Comparison of ENCODE assay signal across 21 cellular contexts in the genomic region with DNA sequence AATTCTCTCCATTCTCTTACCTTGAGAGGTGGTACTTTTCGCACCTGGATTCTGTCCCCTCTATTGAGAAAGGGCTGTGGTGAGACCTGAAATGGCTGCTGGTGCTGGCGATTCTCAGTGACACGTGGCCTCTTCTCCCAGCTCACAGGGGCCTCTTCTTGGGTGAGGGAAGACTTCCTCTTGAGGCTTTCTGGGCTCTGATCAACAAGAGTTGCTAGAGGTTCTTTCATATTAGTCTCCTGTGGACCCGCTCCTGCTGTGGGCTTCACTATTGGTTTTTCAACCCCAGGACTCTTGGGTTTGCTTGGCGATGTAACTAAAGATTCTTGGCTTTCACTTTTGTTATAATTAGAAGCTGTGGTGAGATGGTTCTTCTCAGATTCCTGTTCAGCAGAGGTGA.
A peak's percentile ranks its signal among the peaks of the same experiment; 100 is the strongest.
DNase-seq lines count a peak whose midpoint lies in the region; ATAC-seq and TF ChIP-seq lines count a peak whose summit lies in the region.
"Had no signal": no experiment of that assay in that cellular context is flagged by ENCODE, and none has a peak within 500 bp of the region (broad histone marks: within the 10 kb centered on the region; RNA-seq: fewer than 3 reads in every experiment).

No MANE protein-coding gene starts in this region.

- H3K27ac ChIP-seq in HL-60 (replicated peaks): peak overlapping the region; percentile 55
- H3K27ac ChIP-seq: 22Rv1, C4-2B, left lung, SJSA1, tibial artery had no signal

- TF ChIP-seq CTCF in HL-60 (IDR thresholded peaks at IDR 0.05; ENCODE audit: insufficient read depth, low read length) (no peak), progenitor cell of endocrine pancreas (IDR thresholded peaks at IDR 0.05; ENCODE audit: unreplicated experiment) (no peak)

- no peak overlapping the region for H3K4me3 ChIP-seq in HL-60 (replicated peaks; ENCODE audit: insufficient read depth, low read length)
- H3K4me3 ChIP-seq: left lung, SJSA1, tibial artery had no signal

- H3K27me3 ChIP-seq in HL-60 (ENCODE audit: insufficient read depth, poor library complexity, severe bottlenecking): no peaks in the 10 kb centered on the region
- H3K27me3 ChIP-seq: left lung, SJSA1, tibial artery had no signal

- peak overlapping the region; percentile 38 for H3K27ac Mint-ChIP-seq in T-helper 1 cell treated with Interleukin-12 subunit alpha and Interleukin-12 subunit beta and Interleukin-4 antibody, amounts not matched to agents 30 μg/mL and 1 μg/mL, for 36 hours
- H3K27ac Mint-ChIP-seq in activated CD4-positive, alpha-beta memory T cell treated with anti-CD3 and anti-CD28 coated beads for 36 hours: peak overlapping the region; percentile 36
- peak overlapping the region; percentile 32 to 87 for H3K27ac Mint-ChIP-seq in effector memory CD8-positive, alpha-beta T cell
- no peak overlapping the region for H3K27ac Mint-ChIP-seq in progenitor cell of endocrine pancreas
- H3K27ac Mint-ChIP-seq: brain had no signal

- POLR2A ChIA-PET in activated CD4-positive, alpha-beta memory T cell treated with anti-CD3 and anti-CD28 coated beads for 36 hours (lab: Charles Lee): interaction anchor here (0.6 to 0.7 kb wide), 2 partner anchors 45 to 265 kb away, joined by 3 read pairs; no protein-coding TSS in a partner anchor

- peaks cover 39% of the 10 kb centered on the region for H3K36me3 Mint-ChIP-seq in T-helper 1 cell treated with Interleukin-12 subunit alpha and Interleukin-12 subunit beta and Interleukin-4 antibody, amounts not matched to agents 30 μg/mL and 1 μg/mL, for 36 hours (ENCODE audit: low read depth)
- peaks cover 43% of the 10 kb centered on the region for H3K36me3 Mint-ChIP-seq in activated CD4-positive, alpha-beta memory T cell treated with anti-CD3 and anti-CD28 coated beads for 36 hours
- H3K36me3 Mint-ChIP-seq in effector memory CD8-positive, alpha-beta T cell (ENCODE audit: insufficient read depth): peaks cover 70% of the 10 kb centered on the region
- H3K36me3 Mint-ChIP-seq in progenitor cell of endocrine pancreas (ENCODE audit: insufficient read depth): peaks cover 30% of the 10 kb centered on the region

- DNase-seq in T-helper 1 cell: no peak
- DNase-seq in HL-60 (ENCODE audit: low read depth in 1 of 2, low spot score in 1 of 2): peak in 1 of 2 experiments; percentile 73
- DNase-seq in activated CD4-positive, alpha-beta memory T cell treated with anti-CD3 and anti-CD28 coated beads for 36 hours: no peak
- DNase-seq in effector memory CD8-positive, alpha-beta T cell: no peak
- no peak for DNase-seq in progenitor cell of endocrine pancreas (ENCODE audit: low spot score, unreplicated experiment)
- DNase-seq in NOMO-1 treated with dmso at 0.1 percent for 144 hours (lab: John Stamatoyannopoulos, UW; ENCODE audit: unreplicated experiment): no peak
- DNase-seq in GM03348 (ENCODE audit: low spot score): no peak
- DNase-seq: activated effector memory CD4-positive, alpha-beta T cell treated with anti-CD3 and anti-CD28 coated beads, Interleukin-2, amount 50 U/mL, for 16 hours; left lung; naive B cell; NCI-H1048; NCI-H1694 treated with DMSO at 0.1 percent for 48 hours; NCI-H526; RPMI8226; T-cell; tibial artery had no signal

- intact Hi-C loops in activated CD4-positive, alpha-beta memory T cell treated with anti-CD3 and anti-CD28 coated beads for 36 hours (cut with micrococcal nuclease): loop anchor here (5.0 kb wide), 1 partner anchor 38 kb away; no protein-coding TSS in a partner anchor

- no peaks in the 10 kb centered on the region for H3K27me3 Mint-ChIP-seq in T-helper 1 cell treated with Interleukin-12 subunit alpha and Interleukin-12 subunit beta and Interleukin-4 antibody, amounts not matched to agents 30 μg/mL and 1 μg/mL, for 36 hours (ENCODE audit: low read depth)
- no peaks in the 10 kb centered on the region for H3K27me3 Mint-ChIP-seq in activated CD4-positive, alpha-beta memory T cell treated with anti-CD3 and anti-CD28 coated beads for 36 hours
- no peaks in the 10 kb centered on the region for H3K27me3 Mint-ChIP-seq in effector memory CD8-positive, alpha-beta T cell
- no peaks in the 10 kb centered on the region for H3K27me3 Mint-ChIP-seq in progenitor cell of endocrine pancreas
- H3K27me3 Mint-ChIP-seq: brain, naive B cell, T-cell had no signal

- no peaks in the 10 kb centered on the region for H3K9me3 Mint-ChIP-seq in T-helper 1 cell treated with Interleukin-12 subunit alpha and Interleukin-12 subunit beta and Interleukin-4 antibody, amounts not matched to agents 30 μg/mL and 1 μg/mL, for 36 hours
- no peaks in the 10 kb centered on the region for H3K9me3 Mint-ChIP-seq in activated CD4-positive, alpha-beta memory T cell treated with anti-CD3 and anti-CD28 coated beads for 36 hours
- H3K9me3 Mint-ChIP-seq in effector memory CD8-positive, alpha-beta T cell: no peaks in the 10 kb centered on the region
- H3K9me3 Mint-ChIP-seq in progenitor cell of endocrine pancreas (ENCODE audit: low read depth): no peaks in the 10 kb centered on the region
- H3K9me3 Mint-ChIP-seq: brain, naive B cell, T-cell had no signal

- peaks cover 23% of the 10 kb centered on the region for H3K4me1 Mint-ChIP-seq in T-helper 1 cell treated with Interleukin-12 subunit alpha and Interleukin-12 subunit beta and Interleukin-4 antibody, amounts not matched to agents 30 μg/mL and 1 μg/mL, for 36 hours (ENCODE audit: low read depth)
- peaks cover 23% of the 10 kb centered on the region for H3K4me1 Mint-ChIP-seq in activated CD4-positive, alpha-beta memory T cell treated with anti-CD3 and anti-CD28 coated beads for 36 hours (ENCODE audit: low read depth)
- H3K4me1 Mint-ChIP-seq in effector memory CD8-positive, alpha-beta T cell (ENCODE audit: low read depth in 2 of 2): peaks cover 1 to 8% of the 10 kb centered on the region in 2 donors
- H3K4me1 Mint-ChIP-seq in progenitor cell of endocrine pancreas (ENCODE audit: low read depth): peaks cover under 1% of the 10 kb centered on the region
- H3K4me1 Mint-ChIP-seq: brain had no signal

- CTCF ChIA-PET in activated CD4-positive, alpha-beta memory T cell treated with anti-CD3 and anti-CD28 coated beads for 36 hours (lab: Charles Lee): no interaction called here

- no peak for ATAC-seq in effector memory CD8-positive, alpha-beta T cell (replicated peaks)
- ATAC-seq: left lung, T-cell had no signal

- H3K4me3 Mint-ChIP-seq in T-helper 1 cell treated with Interleukin-12 subunit alpha and Interleukin-12 subunit beta and Interleukin-4 antibody, amounts not matched to agents 30 μg/mL and 1 μg/mL, for 36 hours: no peak overlapping the region
- H3K4me3 Mint-ChIP-seq in activated CD4-positive, alpha-beta memory T cell treated with anti-CD3 and anti-CD28 coated beads for 36 hours: no peak overlapping the region
- H3K4me3 Mint-ChIP-seq in effector memory CD8-positive, alpha-beta T cell: peak overlapping the region in 1 of 2 donors; percentile 4
- H3K4me3 Mint-ChIP-seq in progenitor cell of endocrine pancreas (ENCODE audit: low read depth): no peak overlapping the region
- H3K4me3 Mint-ChIP-seq: brain, naive B cell, T-cell had no signal
